8 cellular contexts compared by ENCODE assay signal in genomic region chr9:126965541-126966428, GRCh38. TPM values are rescaled to one million over a fixed set of nuclear protein-coding genes. Genes with fewer than 3 reads are reported as not detected.
A peak's percentile ranks its signal among the peaks of the same experiment; 100 is the strongest.
DNase-seq lines count a peak whose midpoint lies in the region; ATAC-seq and TF ChIP-seq lines count a peak whose summit lies in the region.

No MANE protein-coding gene starts in this region.

- H3K27ac ChIP-seq in tibial artery = no peak overlapping the region

- TF ChIP-seq CTCF in endothelial cell (IDR thresholded peaks at IDR 0.05; ENCODE audit: unreplicated experiment) (peak; percentile 57), tibial artery (IDR thresholded peaks at IDR 0.05) (peak; percentile 57 to 72)

- H3K4me3 Mint-ChIP-seq in T-helper 2 cell treated with Interferon-gamma antibody and Interleukin-4, amounts not matched to agents 5 μg/mL and 100 μg/mL, for 36 hours = no peak overlapping the region
- H3K4me3 Mint-ChIP-seq in endothelial cell (ENCODE audit: unreplicated experiment) = no peak overlapping the region

- no peaks in the 10 kb centered on the region for H3K9me3 Mint-ChIP-seq in T-helper 2 cell treated with Interferon-gamma antibody and Interleukin-4, amounts not matched to agents 5 μg/mL and 100 μg/mL, for 36 hours
- no peaks in the 10 kb centered on the region for H3K9me3 Mint-ChIP-seq in endothelial cell (ENCODE audit: unreplicated experiment)

- peaks cover 0 to 19% (median 0%) of the 10 kb centered on the region in 4 donors for H3K4me1 ChIP-seq in tibial artery

- intact Hi-C loops in tibial artery (cut with DNase I; ENCODE audit: low total_unique reads) = no loop called here

- DNase-seq in T-helper 2 cell (peak in 3 of 5 experiments; percentile 7 to 63 (median 24)), NCI-H345 (lab: John Stamatoyannopoulos, UW) (peak; percentile 24), endothelial cell (ENCODE audit: low spot score) (peak; percentile 65), midbrain (lab: John Stamatoyannopoulos, UW) (peak; percentile 70), tibial artery (peak; percentile 42 to 73)
- DNase-seq in T-helper 2 cell treated with Interferon-gamma antibody and Interleukin-4, amounts not matched to agents 5 μg/mL and 100 μg/mL, for 36 hours (ENCODE audit: low spot score) = no peak
- DNase-seq in activated CD4-positive, alpha-beta T cell treated with anti-CD3 and anti-CD28 coated beads, Interleukin-2, amount 50 U/mL, for 1 hour = peak; percentile 44

- H3K36me3 ChIP-seq in tibial artery = no peaks in the 10 kb centered on the region

- no peak overlapping the region for H3K27ac Mint-ChIP-seq in T-helper 2 cell treated with Interferon-gamma antibody and Interleukin-4, amounts not matched to agents 5 μg/mL and 100 μg/mL, for 36 hours
- no peak overlapping the region for H3K27ac Mint-ChIP-seq in endothelial cell (ENCODE audit: unreplicated experiment)

- no peaks in the 10 kb centered on the region for H3K27me3 ChIP-seq in tibial artery

- no peaks in the 10 kb centered on the region for H3K36me3 Mint-ChIP-seq in T-helper 2 cell treated with Interferon-gamma antibody and Interleukin-4, amounts not matched to agents 5 μg/mL and 100 μg/mL, for 36 hours (ENCODE audit: low read depth)
- H3K36me3 Mint-ChIP-seq in endothelial cell (ENCODE audit: low read depth, unreplicated experiment) = no peaks in the 10 kb centered on the region

- H3K27me3 Mint-ChIP-seq in T-helper 2 cell treated with Interferon-gamma antibody and Interleukin-4, amounts not matched to agents 5 μg/mL and 100 μg/mL, for 36 hours (ENCODE audit: low read depth) = peaks cover 35% of the 10 kb centered on the region
- peaks cover 5% of the 10 kb centered on the region for H3K27me3 Mint-ChIP-seq in endothelial cell (ENCODE audit: unreplicated experiment)

- H3K4me3 ChIP-seq in tibial artery = no peak overlapping the region

- H3K4me1 Mint-ChIP-seq in T-helper 2 cell treated with Interferon-gamma antibody and Interleukin-4, amounts not matched to agents 5 μg/mL and 100 μg/mL, for 36 hours (ENCODE audit: low read depth) = no peaks in the 10 kb centered on the region
- H3K4me1 Mint-ChIP-seq in endothelial cell (ENCODE audit: unreplicated experiment) = no peaks in the 10 kb centered on the region

- H3K9me3 ChIP-seq in tibial artery = no peaks in the 10 kb centered on the region

- no peak for ATAC-seq in HG02981 (IDR thresholded peaks at IDR 0.05; ENCODE audit: unreplicated experiment)

RNA-seq across cellular contexts. Expression of gene RALGPS1, which starts 51.2 kb away (rescaled TPM):
- total RNA-seq in endothelial cell (ENCODE audit: unreplicated experiment) = 6.4 TPM
